In the genomic region with DNA sequence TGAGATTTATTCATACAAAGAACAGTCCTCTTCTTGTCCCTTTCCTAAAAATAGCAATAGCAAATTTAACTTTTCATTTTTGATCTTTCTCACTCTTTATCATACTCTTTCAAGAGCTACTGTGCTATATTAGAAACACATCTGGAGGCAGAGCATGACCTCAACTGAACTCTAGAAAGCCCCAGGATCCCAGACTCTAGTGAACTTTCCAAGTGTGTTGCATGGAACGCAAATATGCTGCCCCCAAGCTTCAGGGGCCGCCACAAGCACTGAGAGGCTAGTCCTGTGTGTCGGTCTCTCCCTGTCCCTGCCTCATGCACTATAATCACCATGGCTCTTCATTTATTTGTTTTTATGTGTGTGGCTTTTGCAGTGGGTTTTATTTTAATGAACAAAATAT, we compare ENCODE assay signal across 22 cellular contexts.
"Had no signal": no experiment of that assay in that cellular context is flagged by ENCODE, and none has a peak within 500 bp of the region (broad histone marks: within the 10 kb centered on the region; RNA-seq: fewer than 3 reads in every experiment).

No MANE protein-coding gene starts in this region.

- H2AFZ ChIP-seq: hepatocyte had no signal

- H3K4me1 Mint-ChIP-seq: activated CD4-positive, alpha-beta T cell treated with anti-CD3 and anti-CD28 coated beads, Interleukin-2, amount 10 ng/mL, durations not matched to agents 7 days and 5 days; naive thymus-derived CD4-positive, alpha-beta T cell had no signal

- H3K4me3 Mint-ChIP-seq: activated CD4-positive, alpha-beta T cell treated with anti-CD3 and anti-CD28 coated beads, Interleukin-2, amount 10 ng/mL, durations not matched to agents 7 days and 5 days; activated CD8-positive, alpha-beta T cell treated with anti-CD3 and anti-CD28 coated beads for 36 hours; activated T-cell treated with anti-CD3 and anti-CD28 coated beads, Interleukin-2, amount 50 U/mL, for 4 hours; activated T-helper 17 cell treated with anti-CD3 and anti-CD28 coated beads, Interleukin-2, amount 50 U/mL, for 72 hours; naive thymus-derived CD4-positive, alpha-beta T cell; T-helper 1 cell treated with Interleukin-12 subunit alpha and Interleukin-12 subunit beta and Interleukin-4 antibody, amounts not matched to agents 30 μg/mL and 1 μg/mL, for 36 hours had no signal

- H3K27ac Mint-ChIP-seq: activated CD4-positive, alpha-beta T cell treated with anti-CD3 and anti-CD28 coated beads, Interleukin-2, amount 10 ng/mL, durations not matched to agents 7 days and 5 days; activated CD8-positive, alpha-beta T cell treated with anti-CD3 and anti-CD28 coated beads for 36 hours; activated T-helper 17 cell treated with anti-CD3 and anti-CD28 coated beads, Interleukin-2, amount 50 U/mL, for 72 hours; naive thymus-derived CD4-positive, alpha-beta T cell; progenitor cell of endocrine pancreas; T-helper 1 cell treated with Interleukin-12 subunit alpha and Interleukin-12 subunit beta and Interleukin-4 antibody, amounts not matched to agents 30 μg/mL and 1 μg/mL, for 36 hours had no signal

- H3K9me3 ChIP-seq: esophagus muscularis mucosa, ovary, testis, transverse colon, vagina had no signal

- H3K4me3 ChIP-seq: esophagus muscularis mucosa, hepatocyte, ovary, testis, transverse colon, vagina had no signal

- H3K27me3 ChIP-seq: esophagus muscularis mucosa, hepatocyte, ovary, testis, transverse colon, vagina had no signal

- H3K9me3 Mint-ChIP-seq: activated CD4-positive, alpha-beta T cell treated with anti-CD3 and anti-CD28 coated beads, Interleukin-2, amount 10 ng/mL, durations not matched to agents 7 days and 5 days; activated CD8-positive, alpha-beta T cell treated with anti-CD3 and anti-CD28 coated beads for 36 hours; activated T-cell treated with anti-CD3 and anti-CD28 coated beads, Interleukin-2, amount 50 U/mL, for 4 hours; T-helper 1 cell treated with Interleukin-12 subunit alpha and Interleukin-12 subunit beta and Interleukin-4 antibody, amounts not matched to agents 30 μg/mL and 1 μg/mL, for 36 hours had no signal

- H3K79me2 ChIP-seq: hepatocyte had no signal

- H3K36me3 ChIP-seq: esophagus muscularis mucosa, ovary, transverse colon, vagina had no signal

- DNase-seq: activated CD4-positive, alpha-beta T cell treated with anti-CD3 and anti-CD28 coated beads for 1 hour; activated CD4-positive, alpha-beta T cell treated with anti-CD3 and anti-CD28 coated beads, Interleukin-2, amount 10 ng/mL, durations not matched to agents 7 days and 5 days; activated CD8-positive, alpha-beta T cell treated with anti-CD3 and anti-CD28 coated beads for 36 hours; activated gamma-delta T cell treated with Interleukin-2 at 50 U/mL for 16 hours; activated naive CD4-positive, alpha-beta T cell treated with anti-CD3 and anti-CD28 coated beads, Interleukin-2, amount 50 U/mL, for 16 hours; activated T-cell treated with anti-CD3 and anti-CD28 coated beads, Interleukin-2, amount 50 U/mL, for 4 hours; amygdala; dermis blood vessel endothelial cell; effector CD4-positive, alpha-beta T cell; midbrain; naive thymus-derived CD4-positive, alpha-beta T cell; ovary; stimulated activated naive CD4-positive, alpha-beta T cell treated with Interleukin-2 at 50 U/mL for 16 hours; SW 1271; testis; transverse colon had no signal

- H3K4me2 ChIP-seq: hepatocyte had no signal

- H3K27ac ChIP-seq: esophagus muscularis mucosa, hepatocyte, ovary, testis, vagina had no signal

- ATAC-seq: activated CD8-positive, alpha-beta T cell treated with anti-CD3 and anti-CD28 coated beads for 36 hours; activated T-cell treated with anti-CD3 and anti-CD28 coated beads, Interleukin-2, amount 50 U/mL, for 4 hours; activated T-helper 17 cell treated with anti-CD3 and anti-CD28 coated beads, Interleukin-2, amount 50 U/mL, for 72 hours; naive thymus-derived CD4-positive, alpha-beta T cell had no signal
